Comparison of ENCODE assay signal across 1 cellular context in the genomic region with DNA sequence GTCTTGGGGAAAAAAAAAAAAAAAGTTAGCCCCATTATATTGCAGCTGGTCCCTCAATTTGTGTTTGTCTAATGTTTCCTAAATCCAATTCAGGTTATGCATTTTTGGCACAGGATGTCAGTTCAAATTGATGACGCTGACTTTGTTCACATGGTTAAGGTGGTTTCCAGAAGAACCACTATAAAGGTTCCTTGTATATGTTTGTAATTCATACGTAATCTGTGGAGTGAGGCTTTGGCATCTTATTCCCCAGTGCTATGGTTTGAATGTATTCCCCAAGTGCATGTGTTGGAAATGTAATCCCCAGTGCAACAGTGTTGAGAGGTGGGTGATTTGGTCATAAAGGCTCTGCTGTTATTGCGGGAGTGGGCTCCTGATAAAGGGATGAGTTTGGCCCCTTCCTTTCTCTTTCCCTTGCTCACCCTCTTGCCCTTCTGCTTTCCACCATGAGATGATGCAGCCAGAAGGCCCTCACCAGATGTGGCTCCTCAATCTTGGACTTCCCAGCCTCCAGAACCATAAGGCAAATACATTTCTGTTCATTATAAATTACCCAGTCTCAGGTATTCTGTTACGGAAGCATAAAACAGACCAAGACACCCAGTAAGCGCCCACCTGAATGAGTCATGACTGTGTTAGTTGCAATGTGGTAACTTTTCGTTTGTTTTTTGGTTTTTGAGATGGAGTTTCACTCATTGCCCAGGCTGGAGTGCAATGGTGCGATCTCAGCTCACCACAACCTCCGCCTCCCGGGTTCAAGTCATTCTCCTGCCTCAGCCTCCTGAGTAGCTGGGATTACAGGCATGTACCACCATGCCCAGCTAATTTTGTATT.
TF ChIP-seq lines count a peak whose summit lies in the region.

No MANE protein-coding gene starts in this region.

TF ChIP-seq in HEK293, 187 proteins besides CTCF, POLR2A, EP300 and RAD21:
- TF ChIP-seq ZNF785 (tag by site-specific recombination; IDR thresholded peaks at IDR 0.05) (no peak), ZNF600 (tag by site-specific recombination; IDR thresholded peaks at IDR 0.05) (peak; percentile 51; the same call in 1 of the 2 replicates)
